3 cellular contexts compared by ENCODE assay signal in genomic region chr10:95808705-95809308, GRCh38. TPM values are rescaled to one million over a fixed set of nuclear protein-coding genes. Genes with fewer than 3 reads are reported as not detected.
"Had no signal": no experiment of that assay in that cellular context is flagged by ENCODE, and none has a peak within 500 bp of the region (broad histone marks: within the 10 kb centered on the region; RNA-seq: fewer than 3 reads in every experiment).

No MANE protein-coding gene starts in this region.

RNA-seq across cellular contexts. Expression of gene ENTPD1, which starts 52.8 kb away (rescaled TPM):
- total RNA-seq: epithelial cell of proximal tubule, foreskin keratinocyte had no signal
- polyA plus RNA-seq: foreskin keratinocyte, mammary epithelial cell had no signal
